Comparison of ENCODE assay signal across 1 cellular context in genomic region chr3:196048922-196049566, GRCh38.
TF ChIP-seq lines count a peak whose summit lies in the region.

No MANE protein-coding gene starts in this region.

TF ChIP-seq in IMR-90, 13 proteins besides CTCF, POLR2A, EP300 and RAD21:
- TF ChIP-seq CHD1 (IDR thresholded peaks at IDR 0.05; ENCODE audit: low read depth, low read length) (no peak), CEBPB (IDR thresholded peaks at IDR 0.05; ENCODE audit: low read depth, low read length) (no peak), FOS (IDR thresholded peaks at IDR 0.05; ENCODE audit: low read depth, low read length) (no peak), USF2 (IDR thresholded peaks at IDR 0.05; ENCODE audit: low read depth, low read length) (no peak), MAZ (IDR thresholded peaks at IDR 0.05; ENCODE audit: borderline replicate concordance, low read depth, low read length) (no peak), RFX5 (IDR thresholded peaks at IDR 0.05; ENCODE audit: low read depth, low read length) (no peak), MAFK (IDR thresholded peaks at IDR 0.05; ENCODE audit: low read depth, low read length) (no peak), RCOR1 (IDR thresholded peaks at IDR 0.05; ENCODE audit: insufficient replicate concordance, low read length) (no peak), BHLHE40 (IDR thresholded peaks at IDR 0.05; ENCODE audit: low read depth, low read length) (no peak), NFE2L2 (IDR thresholded peaks at IDR 0.05; ENCODE audit: low read depth, low read length) (no peak), MXI1 (IDR thresholded peaks at IDR 0.05; ENCODE audit: borderline replicate concordance, low read depth, low read length) (no peak), ELK1 (IDR thresholded peaks at IDR 0.05; ENCODE audit: borderline replicate concordance, low read depth, low read length) (no peak), SMC3 (IDR thresholded peaks at IDR 0.05; ENCODE audit: low read depth, low read length) (no peak)
TF ChIP-seq in IMR-90: peak in this region for 0.
